Comparison of ENCODE assay signal across 1 cellular context in the genomic region with DNA sequence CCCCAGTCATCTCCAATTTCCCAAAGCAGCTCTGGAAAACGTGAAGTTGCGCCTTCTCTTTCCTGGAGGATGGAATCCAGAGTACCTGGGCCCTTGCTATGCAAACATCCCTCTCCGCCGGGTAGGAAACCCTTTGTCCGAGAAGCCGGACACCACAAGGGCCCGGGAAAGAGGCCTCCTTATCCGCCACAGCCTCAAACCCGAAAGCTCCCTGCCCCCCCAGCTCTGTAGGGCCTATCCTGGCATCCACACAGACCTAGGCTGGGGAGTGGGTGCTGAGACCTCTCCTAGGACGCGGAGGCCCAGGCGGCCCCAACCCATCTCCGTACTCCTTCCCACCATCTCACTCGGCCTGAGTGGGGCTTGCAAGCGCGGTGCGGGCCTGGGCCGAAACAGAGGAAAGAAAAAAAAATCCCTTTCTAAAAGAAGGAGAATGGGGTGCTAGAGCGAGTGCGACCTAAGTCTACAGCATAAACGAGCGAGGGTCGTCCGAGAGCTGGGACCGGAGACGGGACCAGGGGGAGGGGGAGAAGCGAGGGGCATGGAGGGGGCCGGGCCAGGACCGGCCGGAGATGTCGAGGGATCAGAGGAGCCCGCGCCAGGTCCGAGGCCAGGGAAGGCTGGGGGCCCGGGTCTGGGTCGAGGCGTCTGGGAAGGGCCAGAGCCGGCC.
TF ChIP-seq lines count a peak whose summit lies in the region.

No MANE protein-coding gene starts in this region.

TF ChIP-seq in K562, 482 proteins besides CTCF, POLR2A, EP300 and RAD21 (continued from another document):
- TF ChIP-seq, protein P1, sequence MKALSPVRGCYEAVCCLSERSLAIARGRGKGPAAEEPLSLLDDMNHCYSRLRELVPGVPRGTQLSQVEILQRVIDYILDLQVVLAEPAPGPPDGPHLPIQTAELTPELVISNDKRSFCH (CRISPR knock-in tag; IDR thresholded peaks at IDR 0.05) = 0 out of 2 replicates have a peak, but pooled peaks have one; percentile 20
- TF ChIP-seq, protein P1 (tag; IDR thresholded peaks at IDR 0.05) = no peak
- TF ChIP-seq TEAD2 (tag; IDR thresholded peaks at IDR 0.05) (no peak), RB1 (IDR thresholded peaks at IDR 0.05; ENCODE audit: low read depth) (0 out of 2 replicates have a peak, but pooled peaks have one; percentile 10), ZNF23 (CRISPR knock-in tag; IDR thresholded peaks at IDR 0.05) (no peak), HDAC1 (IDR thresholded peaks at IDR 0.05) (no peak), RAD51 (IDR thresholded peaks at IDR 0.05; ENCODE audit: borderline replicate concordance, low read depth) (no peak), PYGO2 (tag; IDR thresholded peaks at IDR 0.05) (no peak), KDM1A (IDR thresholded peaks at IDR 0.05) (0 out of 4 replicates have a peak, but pooled peaks of 1 of the 2 experiments have one; percentile 18), ZNF274 (IDR thresholded peaks at IDR 0.05; ENCODE audit: borderline replicate concordance, low read depth, low read length) (no peak), ZNF583 (CRISPR knock-in tag; IDR thresholded peaks at IDR 0.05) (no peak), MIER1 (IDR thresholded peaks at IDR 0.05; ENCODE audit: low read depth) (no peak), ZBTB7A (IDR thresholded peaks at IDR 0.05; ENCODE audit: borderline replicate concordance, control insufficient read depth, low read depth, low read length) (peak; percentile 74; the same call in 1 of the 2 replicates), MYNN (IDR thresholded peaks at IDR 0.05) (no peak), MYNN (CRISPR knock-in tag; IDR thresholded peaks at IDR 0.05) (no peak), LCOR (CRISPR knock-in tag; IDR thresholded peaks at IDR 0.05) (peak; percentile 15; the same call in 1 of the 2 replicates), CBX2 (IDR thresholded peaks at IDR 0.05; ENCODE audit: insufficient read depth, low read length, poor library complexity, severe bottlenecking) (no peak)
- TF ChIP-seq, protein P2, sequence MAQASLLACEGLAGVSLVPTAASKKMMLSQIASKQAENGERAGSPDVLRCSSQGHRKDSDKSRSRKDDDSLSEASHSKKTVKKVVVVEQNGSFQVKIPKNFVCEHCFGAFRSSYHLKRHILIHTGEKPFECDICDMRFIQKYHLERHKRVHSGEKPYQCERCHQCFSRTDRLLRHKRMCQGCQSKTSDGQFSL (CRISPR knock-in tag; IDR thresholded peaks at IDR 0.05) = peak; percentile 53; the same call in 1 of the 2 replicates
- TF ChIP-seq, protein P2 (tag; IDR thresholded peaks at IDR 0.05) = no peak
- TF ChIP-seq, protein P3, sequence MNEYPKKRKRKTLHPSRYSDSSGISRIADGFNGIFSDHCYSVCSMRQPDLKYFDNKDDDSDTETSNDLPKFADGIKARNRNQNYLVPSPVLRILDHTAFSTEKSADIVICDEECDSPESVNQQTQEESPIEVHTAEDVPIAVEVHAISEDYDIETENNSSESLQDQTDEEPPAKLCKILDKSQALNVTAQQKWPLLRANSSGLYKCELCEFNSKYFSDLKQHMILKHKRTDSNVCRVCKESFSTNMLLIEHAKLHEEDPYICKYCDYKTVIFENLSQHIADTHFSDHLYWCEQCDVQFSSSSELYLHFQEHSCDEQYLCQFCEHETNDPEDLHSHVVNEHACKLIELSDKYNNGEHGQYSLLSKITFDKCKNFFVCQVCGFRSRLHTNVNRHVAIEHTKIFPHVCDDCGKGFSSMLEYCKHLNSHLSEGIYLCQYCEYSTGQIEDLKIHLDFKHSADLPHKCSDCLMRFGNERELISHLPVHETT (CRISPR knock-in tag; conservative IDR thresholded peaks at IDR 0.05 in 1 of 2, IDR thresholded peaks at IDR 0.05 in 1 of 2) = no peak
- TF ChIP-seq, protein P4, sequence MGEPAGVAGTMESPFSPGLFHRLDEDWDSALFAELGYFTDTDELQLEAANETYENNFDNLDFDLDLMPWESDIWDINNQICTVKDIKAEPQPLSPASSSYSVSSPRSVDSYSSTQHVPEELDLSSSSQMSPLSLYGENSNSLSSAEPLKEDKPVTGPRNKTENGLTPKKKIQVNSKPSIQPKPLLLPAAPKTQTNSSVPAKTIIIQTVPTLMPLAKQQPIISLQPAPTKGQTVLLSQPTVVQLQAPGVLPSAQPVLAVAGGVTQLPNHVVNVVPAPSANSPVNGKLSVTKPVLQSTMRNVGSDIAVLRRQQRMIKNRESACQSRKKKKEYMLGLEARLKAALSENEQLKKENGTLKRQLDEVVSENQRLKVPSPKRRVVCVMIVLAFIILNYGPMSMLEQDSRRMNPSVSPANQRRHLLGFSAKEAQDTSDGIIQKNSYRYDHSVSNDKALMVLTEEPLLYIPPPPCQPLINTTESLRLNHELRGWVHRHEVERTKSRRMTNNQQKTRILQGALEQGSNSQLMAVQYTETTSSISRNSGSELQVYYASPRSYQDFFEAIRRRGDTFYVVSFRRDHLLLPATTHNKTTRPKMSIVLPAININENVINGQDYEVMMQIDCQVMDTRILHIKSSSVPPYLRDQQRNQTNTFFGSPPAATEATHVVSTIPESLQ (CRISPR knock-in tag; IDR thresholded peaks at IDR 0.05) = no peak
- TF ChIP-seq, protein P5, sequence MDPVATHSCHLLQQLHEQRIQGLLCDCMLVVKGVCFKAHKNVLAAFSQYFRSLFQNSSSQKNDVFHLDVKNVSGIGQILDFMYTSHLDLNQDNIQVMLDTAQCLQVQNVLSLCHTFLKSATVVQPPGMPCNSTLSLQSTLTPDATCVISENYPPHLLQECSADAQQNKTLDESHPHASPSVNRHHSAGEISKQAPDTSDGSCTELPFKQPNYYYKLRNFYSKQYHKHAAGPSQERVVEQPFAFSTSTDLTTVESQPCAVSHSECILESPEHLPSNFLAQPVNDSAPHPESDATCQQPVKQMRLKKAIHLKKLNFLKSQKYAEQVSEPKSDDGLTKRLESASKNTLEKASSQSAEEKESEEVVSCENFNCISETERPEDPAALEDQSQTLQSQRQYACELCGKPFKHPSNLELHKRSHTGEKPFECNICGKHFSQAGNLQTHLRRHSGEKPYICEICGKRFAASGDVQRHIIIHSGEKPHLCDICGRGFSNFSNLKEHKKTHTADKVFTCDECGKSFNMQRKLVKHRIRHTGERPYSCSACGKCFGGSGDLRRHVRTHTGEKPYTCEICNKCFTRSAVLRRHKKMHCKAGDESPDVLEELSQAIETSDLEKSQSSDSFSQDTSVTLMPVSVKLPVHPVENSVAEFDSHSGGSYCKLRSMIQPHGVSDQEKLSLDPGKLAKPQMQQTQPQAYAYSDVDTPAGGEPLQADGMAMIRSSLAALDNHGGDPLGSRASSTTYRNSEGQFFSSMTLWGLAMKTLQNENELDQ (CRISPR knock-in tag; IDR thresholded peaks at IDR 0.05; ENCODE audit: borderline replicate concordance) = no peak
- TF ChIP-seq, protein P6, sequence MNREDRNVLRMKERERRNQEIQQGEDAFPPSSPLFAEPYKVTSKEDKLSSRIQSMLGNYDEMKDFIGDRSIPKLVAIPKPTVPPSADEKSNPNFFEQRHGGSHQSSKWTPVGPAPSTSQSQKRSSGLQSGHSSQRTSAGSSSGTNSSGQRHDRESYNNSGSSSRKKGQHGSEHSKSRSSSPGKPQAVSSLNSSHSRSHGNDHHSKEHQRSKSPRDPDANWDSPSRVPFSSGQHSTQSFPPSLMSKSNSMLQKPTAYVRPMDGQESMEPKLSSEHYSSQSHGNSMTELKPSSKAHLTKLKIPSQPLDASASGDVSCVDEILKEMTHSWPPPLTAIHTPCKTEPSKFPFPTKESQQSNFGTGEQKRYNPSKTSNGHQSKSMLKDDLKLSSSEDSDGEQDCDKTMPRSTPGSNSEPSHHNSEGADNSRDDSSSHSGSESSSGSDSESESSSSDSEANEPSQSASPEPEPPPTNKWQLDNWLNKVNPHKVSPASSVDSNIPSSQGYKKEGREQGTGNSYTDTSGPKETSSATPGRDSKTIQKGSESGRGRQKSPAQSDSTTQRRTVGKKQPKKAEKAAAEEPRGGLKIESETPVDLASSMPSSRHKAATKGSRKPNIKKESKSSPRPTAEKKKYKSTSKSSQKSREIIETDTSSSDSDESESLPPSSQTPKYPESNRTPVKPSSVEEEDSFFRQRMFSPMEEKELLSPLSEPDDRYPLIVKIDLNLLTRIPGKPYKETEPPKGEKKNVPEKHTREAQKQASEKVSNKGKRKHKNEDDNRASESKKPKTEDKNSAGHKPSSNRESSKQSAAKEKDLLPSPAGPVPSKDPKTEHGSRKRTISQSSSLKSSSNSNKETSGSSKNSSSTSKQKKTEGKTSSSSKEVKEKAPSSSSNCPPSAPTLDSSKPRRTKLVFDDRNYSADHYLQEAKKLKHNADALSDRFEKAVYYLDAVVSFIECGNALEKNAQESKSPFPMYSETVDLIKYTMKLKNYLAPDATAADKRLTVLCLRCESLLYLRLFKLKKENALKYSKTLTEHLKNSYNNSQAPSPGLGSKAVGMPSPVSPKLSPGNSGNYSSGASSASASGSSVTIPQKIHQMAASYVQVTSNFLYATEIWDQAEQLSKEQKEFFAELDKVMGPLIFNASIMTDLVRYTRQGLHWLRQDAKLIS (CRISPR knock-in tag; IDR thresholded peaks at IDR 0.05) = peak; percentile 28; the same call in 1 of the 2 replicates
- TF ChIP-seq, protein P7, sequence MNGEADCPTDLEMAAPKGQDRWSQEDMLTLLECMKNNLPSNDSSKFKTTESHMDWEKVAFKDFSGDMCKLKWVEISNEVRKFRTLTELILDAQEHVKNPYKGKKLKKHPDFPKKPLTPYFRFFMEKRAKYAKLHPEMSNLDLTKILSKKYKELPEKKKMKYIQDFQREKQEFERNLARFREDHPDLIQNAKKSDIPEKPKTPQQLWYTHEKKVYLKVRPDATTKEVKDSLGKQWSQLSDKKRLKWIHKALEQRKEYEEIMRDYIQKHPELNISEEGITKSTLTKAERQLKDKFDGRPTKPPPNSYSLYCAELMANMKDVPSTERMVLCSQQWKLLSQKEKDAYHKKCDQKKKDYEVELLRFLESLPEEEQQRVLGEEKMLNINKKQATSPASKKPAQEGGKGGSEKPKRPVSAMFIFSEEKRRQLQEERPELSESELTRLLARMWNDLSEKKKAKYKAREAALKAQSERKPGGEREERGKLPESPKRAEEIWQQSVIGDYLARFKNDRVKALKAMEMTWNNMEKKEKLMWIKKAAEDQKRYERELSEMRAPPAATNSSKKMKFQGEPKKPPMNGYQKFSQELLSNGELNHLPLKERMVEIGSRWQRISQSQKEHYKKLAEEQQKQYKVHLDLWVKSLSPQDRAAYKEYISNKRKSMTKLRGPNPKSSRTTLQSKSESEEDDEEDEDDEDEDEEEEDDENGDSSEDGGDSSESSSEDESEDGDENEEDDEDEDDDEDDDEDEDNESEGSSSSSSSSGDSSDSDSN (IDR thresholded peaks at IDR 0.05; ENCODE audit: borderline replicate concordance in 1 of 2, low read depth in 2 of 2, low read length in 2 of 2) = peak; percentile 18 to 26; a peak in 1 of 4 replicates
- TF ChIP-seq, protein P8, sequence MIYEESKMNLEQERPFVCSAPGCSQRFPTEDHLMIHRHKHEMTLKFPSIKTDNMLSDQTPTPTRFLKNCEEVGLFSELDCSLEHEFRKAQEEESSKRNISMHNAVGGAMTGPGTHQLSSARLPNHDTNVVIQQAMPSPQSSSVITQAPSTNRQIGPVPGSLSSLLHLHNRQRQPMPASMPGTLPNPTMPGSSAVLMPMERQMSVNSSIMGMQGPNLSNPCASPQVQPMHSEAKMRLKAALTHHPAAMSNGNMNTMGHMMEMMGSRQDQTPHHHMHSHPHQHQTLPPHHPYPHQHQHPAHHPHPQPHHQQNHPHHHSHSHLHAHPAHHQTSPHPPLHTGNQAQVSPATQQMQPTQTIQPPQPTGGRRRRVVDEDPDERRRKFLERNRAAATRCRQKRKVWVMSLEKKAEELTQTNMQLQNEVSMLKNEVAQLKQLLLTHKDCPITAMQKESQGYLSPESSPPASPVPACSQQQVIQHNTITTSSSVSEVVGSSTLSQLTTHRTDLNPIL (CRISPR knock-in tag; IDR thresholded peaks at IDR 0.05) = no peak
- TF ChIP-seq, protein P9, sequence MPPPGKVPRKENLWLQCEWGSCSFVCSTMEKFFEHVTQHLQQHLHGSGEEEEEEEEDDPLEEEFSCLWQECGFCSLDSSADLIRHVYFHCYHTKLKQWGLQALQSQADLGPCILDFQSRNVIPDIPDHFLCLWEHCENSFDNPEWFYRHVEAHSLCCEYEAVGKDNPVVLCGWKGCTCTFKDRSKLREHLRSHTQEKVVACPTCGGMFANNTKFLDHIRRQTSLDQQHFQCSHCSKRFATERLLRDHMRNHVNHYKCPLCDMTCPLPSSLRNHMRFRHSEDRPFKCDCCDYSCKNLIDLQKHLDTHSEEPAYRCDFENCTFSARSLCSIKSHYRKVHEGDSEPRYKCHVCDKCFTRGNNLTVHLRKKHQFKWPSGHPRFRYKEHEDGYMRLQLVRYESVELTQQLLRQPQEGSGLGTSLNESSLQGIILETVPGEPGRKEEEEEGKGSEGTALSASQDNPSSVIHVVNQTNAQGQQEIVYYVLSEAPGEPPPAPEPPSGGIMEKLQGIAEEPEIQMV (tag; conservative IDR thresholded peaks at IDR 0.05; ENCODE audit: low read depth) = no peak
TF ChIP-seq in K562: peak in this region for 9.
